In the genomic region with DNA sequence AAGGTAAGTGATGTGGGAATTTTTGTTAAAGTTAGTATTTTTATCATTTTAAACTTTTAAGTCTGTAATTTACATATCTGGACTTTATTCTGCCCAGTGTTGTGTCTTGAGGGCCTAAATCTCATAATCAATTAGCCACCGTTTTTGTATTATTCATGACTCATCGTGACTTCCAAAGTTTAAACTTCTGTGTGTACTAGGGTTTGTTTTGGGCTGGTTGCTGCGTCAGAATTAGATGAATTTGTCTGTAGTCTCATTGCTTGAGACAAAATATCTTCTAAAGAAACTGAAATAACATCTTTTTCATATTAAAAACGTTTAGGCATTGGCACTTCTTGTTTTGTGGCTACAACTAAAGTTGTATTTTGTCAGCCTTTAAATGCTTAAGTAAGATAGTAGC, we compare ENCODE assay signal across 2 cellular contexts.
TF ChIP-seq lines count a peak whose summit lies in the region.

No MANE protein-coding gene starts in this region.

TF ChIP-seq in SK-N-SH treated with all-trans-retinoic acid at 6 μM for 48 hours, 23 proteins besides CTCF, POLR2A, EP300 and RAD21 (continued from another document):
- TF ChIP-seq PATZ1 (CRISPR knock-in tag; IDR thresholded peaks at IDR 0.05; ENCODE audit: borderline replicate concordance) (no peak), CREB5 (CRISPR knock-in tag; IDR thresholded peaks at IDR 0.05; ENCODE audit: low read depth) (no peak), PPARA (CRISPR knock-in tag; IDR thresholded peaks at IDR 0.05; ENCODE audit: borderline replicate concordance) (no peak), TOX (CRISPR knock-in tag; IDR thresholded peaks at IDR 0.05; ENCODE audit: borderline replicate concordance) (no peak), SNAI2 (CRISPR knock-in tag; IDR thresholded peaks at IDR 0.05) (no peak)

TF ChIP-seq in SK-N-SH, 30 proteins besides CTCF, POLR2A, EP300 and RAD21 (continued from another document):
- TF ChIP-seq, protein P1, sequence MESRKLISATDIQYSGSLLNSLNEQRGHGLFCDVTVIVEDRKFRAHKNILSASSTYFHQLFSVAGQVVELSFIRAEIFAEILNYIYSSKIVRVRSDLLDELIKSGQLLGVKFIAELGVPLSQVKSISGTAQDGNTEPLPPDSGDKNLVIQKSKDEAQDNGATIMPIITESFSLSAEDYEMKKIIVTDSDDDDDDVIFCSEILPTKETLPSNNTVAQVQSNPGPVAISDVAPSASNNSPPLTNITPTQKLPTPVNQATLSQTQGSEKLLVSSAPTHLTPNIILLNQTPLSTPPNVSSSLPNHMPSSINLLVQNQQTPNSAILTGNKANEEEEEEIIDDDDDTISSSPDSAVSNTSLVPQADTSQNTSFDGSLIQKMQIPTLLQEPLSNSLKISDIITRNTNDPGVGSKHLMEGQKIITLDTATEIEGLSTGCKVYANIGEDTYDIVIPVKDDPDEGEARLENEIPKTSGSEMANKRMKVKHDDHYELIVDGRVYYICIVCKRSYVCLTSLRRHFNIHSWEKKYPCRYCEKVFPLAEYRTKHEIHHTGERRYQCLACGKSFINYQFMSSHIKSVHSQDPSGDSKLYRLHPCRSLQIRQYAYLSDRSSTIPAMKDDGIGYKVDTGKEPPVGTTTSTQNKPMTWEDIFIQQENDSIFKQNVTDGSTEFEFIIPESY (IDR thresholded peaks at IDR 0.05; ENCODE audit: borderline replicate concordance, low read depth): no peak
